Comparison of ENCODE assay signal across 8 cellular contexts in the genomic region with DNA sequence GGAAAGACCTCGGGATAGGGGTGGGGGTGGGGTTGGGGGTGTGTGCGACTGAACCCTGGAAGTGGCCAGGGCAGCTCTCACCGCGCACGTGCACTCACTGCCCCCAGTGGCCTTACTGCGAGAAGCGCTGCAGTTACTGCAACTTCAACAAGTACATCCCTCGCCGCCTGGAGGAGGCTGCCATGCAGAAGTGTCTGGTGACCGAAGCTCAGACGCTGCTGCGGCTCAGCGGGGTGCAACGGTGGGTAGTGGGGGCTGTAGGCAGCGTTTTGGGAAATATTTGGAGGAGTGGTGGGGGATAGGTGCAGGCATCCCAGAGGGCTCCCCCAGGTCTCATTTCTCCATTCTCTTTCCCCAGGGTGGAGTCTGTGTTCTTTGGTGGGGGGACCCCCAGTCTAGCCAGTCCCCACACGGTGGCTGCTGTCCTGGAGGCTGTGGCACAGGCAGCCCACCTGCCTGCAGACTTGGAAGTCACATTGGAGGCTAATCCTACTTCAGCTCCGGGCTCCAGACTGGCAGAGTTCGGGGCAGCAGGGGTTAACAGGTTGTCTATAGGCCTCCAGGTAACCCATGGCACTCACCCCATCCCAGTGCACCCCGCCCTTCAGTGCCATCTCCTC. TPM values are rescaled to one million over a fixed set of nuclear protein-coding genes. Genes with fewer than 3 reads are reported as not detected.
A peak's percentile ranks its signal among the peaks of the same experiment; 100 is the strongest.
DNase-seq lines count a peak whose midpoint lies in the region; ATAC-seq and TF ChIP-seq lines count a peak whose summit lies in the region.

No MANE protein-coding gene starts in this region.

- 19% methylated on average over 19 of the region's 19 CpGs for WGBS in ectodermal cell, 2 experiments

- peak; percentile 41 for ATAC-seq in HG03378 (IDR thresholded peaks at IDR 0.05; ENCODE audit: unreplicated experiment)
- no peak for ATAC-seq in HG03342 (IDR thresholded peaks at IDR 0.05; ENCODE audit: unreplicated experiment)

- H3K4me3 Mint-ChIP-seq in Caco-2 (ENCODE audit: unreplicated experiment) = peak overlapping the region; percentile 78
- H3K4me3 Mint-ChIP-seq in activated CD4-positive, alpha-beta memory T cell treated with anti-CD3 and anti-CD28 coated beads, Interleukin-2, amount 10 ng/mL, durations not matched to agents 7 days and 5 days = peak overlapping the region; percentile 82

- no peaks in the 10 kb centered on the region for H3K9me3 Mint-ChIP-seq in Caco-2 (ENCODE audit: unreplicated experiment)
- H3K9me3 Mint-ChIP-seq in activated CD4-positive, alpha-beta memory T cell treated with anti-CD3 and anti-CD28 coated beads, Interleukin-2, amount 10 ng/mL, durations not matched to agents 7 days and 5 days = no peaks in the 10 kb centered on the region

- H3K4me1 ChIP-seq in Caco-2 = peaks cover 22% of the 10 kb centered on the region
- no peaks in the 10 kb centered on the region for H3K4me1 ChIP-seq in ectodermal cell (ENCODE audit: control insufficient read depth, insufficient read depth, low read length)

- H3K27ac ChIP-seq in ectodermal cell (ENCODE audit: insufficient read depth, low read depth, low read length, poor library complexity, severe bottlenecking) = no peak overlapping the region

- peaks cover 46% of the 10 kb centered on the region for H3K36me3 Mint-ChIP-seq in Caco-2 (ENCODE audit: insufficient read depth, unreplicated experiment)
- H3K36me3 Mint-ChIP-seq in activated CD4-positive, alpha-beta memory T cell treated with anti-CD3 and anti-CD28 coated beads, Interleukin-2, amount 10 ng/mL, durations not matched to agents 7 days and 5 days (ENCODE audit: low read depth) = peaks cover 4% of the 10 kb centered on the region

- H3K36me3 ChIP-seq in Caco-2 (ENCODE audit: control insufficient read depth, insufficient read depth, low read length) (peaks cover 12% of the 10 kb centered on the region), ectodermal cell (ENCODE audit: control insufficient read depth, insufficient read depth, low read length) (no peaks in the 10 kb centered on the region)

- peaks cover 50% of the 10 kb centered on the region for H3K4me1 Mint-ChIP-seq in Caco-2 (ENCODE audit: low read depth, unreplicated experiment)
- peaks cover 25% of the 10 kb centered on the region for H3K4me1 Mint-ChIP-seq in activated CD4-positive, alpha-beta memory T cell treated with anti-CD3 and anti-CD28 coated beads, Interleukin-2, amount 10 ng/mL, durations not matched to agents 7 days and 5 days

- DNase-seq in Caco-2 = peak; percentile 96 to 97
- peak; percentile 29 for DNase-seq in NCI-H748 treated with DMSO at 0.1 percent for 48 hours (lab: John Stamatoyannopoulos, UW)
- peak; percentile 71 for DNase-seq in activated CD4-positive, alpha-beta memory T cell treated with anti-CD3 and anti-CD28 coated beads, Interleukin-2, amount 10 ng/mL, durations not matched to agents 7 days and 5 days
- peak; percentile 80 to 85 for DNase-seq in lung microvascular endothelial cell (ENCODE audit: low read depth in 2 of 2)
- peak; percentile 36 for DNase-seq in stimulated activated CD8-positive, alpha-beta memory T cell treated with anti-CD3 and anti-CD28 coated beads, Interleukin-12 subunit alpha, Interleukin-12 subunit beta, amount 100 ng/mL, for 24 hours (ENCODE audit: extremely low read depth)

- POLR2A ChIA-PET in Caco-2 (lab: Charles Lee) = interaction anchor here (0.5 to 1.4 kb wide), 14 partner anchors 22 to 240 kb away, joined by 3 to 17 read pairs (median 4); partner anchors contain the start of genes EPN3, LRRC59 and LUC7L3
- POLR2A ChIA-PET in activated CD4-positive, alpha-beta memory T cell treated with anti-CD3 and anti-CD28 coated beads, Interleukin-2, amount 10 ng/mL, durations not matched to agents 7 days and 5 days (lab: Charles Lee) = interaction anchor here (0.8 to 2.4 kb wide), 9 partner anchors 13 to 240 kb away, joined by 3 to 10 read pairs (median 5); partner anchors contain the start of genes ACSF2, LRRC59 and LUC7L3

- no TSS peak for BruUV-seq in Caco-2 (replicated peaks; lab: Mats Ljungman, UMichigan)

- peak; percentile 94 to 99 for TF ChIP-seq CTCF in Caco-2 (IDR thresholded peaks at IDR 0.05; ENCODE audit: insufficient read depth in 1 of 2, low read depth in 1 of 2, low read length in 1 of 2, severe bottlenecking in 1 of 2, unreplicated experiment in 1 of 2)

- peak overlapping the region; percentile 70 for H3K4me3 ChIP-seq in Caco-2 (ENCODE audit: low read depth, low read length)
- H3K4me3 ChIP-seq in ectodermal cell (ENCODE audit: insufficient read depth, low read depth, low read length) = peak overlapping the region; percentile 73

- intact Hi-C loops in Caco-2 (cut with micrococcal nuclease; ENCODE audit: unreplicated experiment) = loop anchor here (1.0 to 5.0 kb wide), 8 partner anchors 29 to 478 kb away; partner anchors contain the start of genes ANKRD40, LRRC59 and MYCBPAP

- CTCF ChIA-PET in Caco-2 (lab: Charles Lee) = interaction anchor here (0.5 to 2.4 kb wide), 52 partner anchors 12 to 413 kb away, joined by 3 to 67 read pairs (median 4); partner anchors contain the start of genes ACSF2, CACNA1G, EPN3 and LRRC59
- CTCF ChIA-PET in activated CD4-positive, alpha-beta memory T cell treated with anti-CD3 and anti-CD28 coated beads, Interleukin-2, amount 10 ng/mL, durations not matched to agents 7 days and 5 days (lab: Charles Lee) = interaction anchor here (0.6 to 2.1 kb wide), 30 partner anchors 10 to 637 kb away, joined by 3 to 24 read pairs (median 4); partner anchors contain the start of genes CACNA1G and LRRC59

- no peaks in the 10 kb centered on the region for H3K27me3 Mint-ChIP-seq in Caco-2 (ENCODE audit: insufficient read depth, unreplicated experiment)
- peaks cover 3% of the 10 kb centered on the region for H3K27me3 Mint-ChIP-seq in activated CD4-positive, alpha-beta memory T cell treated with anti-CD3 and anti-CD28 coated beads, Interleukin-2, amount 10 ng/mL, durations not matched to agents 7 days and 5 days

- H3K27me3 ChIP-seq in Caco-2 (replicated peaks; ENCODE audit: control insufficient read depth, insufficient read depth, low read length) (no peaks in the 10 kb centered on the region), ectodermal cell (ENCODE audit: control insufficient read depth, insufficient read depth, low read length, poor library complexity, severe bottlenecking) (peaks cover 21% of the 10 kb centered on the region)

- H3K27ac Mint-ChIP-seq in Caco-2 (ENCODE audit: unreplicated experiment) = peak overlapping the region; percentile 55
- peak overlapping the region; percentile 68 for H3K27ac Mint-ChIP-seq in activated CD4-positive, alpha-beta memory T cell treated with anti-CD3 and anti-CD28 coated beads, Interleukin-2, amount 10 ng/mL, durations not matched to agents 7 days and 5 days

- H3K9me3 ChIP-seq in Caco-2 = no peaks in the 10 kb centered on the region
- no peaks in the 10 kb centered on the region for H3K9me3 ChIP-seq in ectodermal cell (ENCODE audit: control insufficient read depth, low read length)

RNA-seq across cellular contexts. Expression of gene RSAD1, which starts 1.0 kb away (rescaled TPM):
- 85.3 and 93.9 TPM in 2 replicates for total RNA-seq in Caco-2 (2022)
- 10 to 100 TPM; 24.5 to 28.4 TPM for total RNA-seq in activated CD4-positive, alpha-beta memory T cell treated with anti-CD3 and anti-CD28 coated beads, Interleukin-2, amount 10 ng/mL, durations not matched to agents 7 days and 5 days
- polyA plus RNA-seq in ectodermal cell (2013, experiment 1 of 4) = 20.8 TPM
- polyA plus RNA-seq in ectodermal cell (2013, experiment 2 of 4) = 17.6 TPM
- polyA plus RNA-seq in ectodermal cell (2013, experiment 3 of 4) = 17.8 TPM
- 18.2 TPM for polyA plus RNA-seq in ectodermal cell (2013, experiment 4 of 4)
- 10.9 and 14.5 TPM in 2 replicates for total RNA-seq in lung microvascular endothelial cell

RNA-seq across cellular contexts. Expression of gene CHAD, which starts 11.0 kb away (rescaled TPM):
- total RNA-seq in Caco-2 (2022) = not detected in 2 replicates
- not detected for total RNA-seq in activated CD4-positive, alpha-beta memory T cell treated with anti-CD3 and anti-CD28 coated beads, Interleukin-2, amount 10 ng/mL, durations not matched to agents 7 days and 5 days
- not detected for polyA plus RNA-seq in ectodermal cell (2013, experiment 1 of 4)
- not detected for polyA plus RNA-seq in ectodermal cell (2013, experiment 2 of 4)
- polyA plus RNA-seq in ectodermal cell (2013, experiment 3 of 4) = not detected
- polyA plus RNA-seq in ectodermal cell (2013, experiment 4 of 4) = not detected
- under 0.01 TPM in 1 of 2 replicates, not detected in the other for total RNA-seq in lung microvascular endothelial cell

RNA-seq across cellular contexts. Expression of gene MYCBPAP, which starts 28.6 kb away (rescaled TPM):
- total RNA-seq in Caco-2 (2022) = 1.3 and 2.7 TPM in 2 replicates
- 10 to 100 TPM; 13.4 to 15.2 TPM for total RNA-seq in activated CD4-positive, alpha-beta memory T cell treated with anti-CD3 and anti-CD28 coated beads, Interleukin-2, amount 10 ng/mL, durations not matched to agents 7 days and 5 days
- polyA plus RNA-seq in ectodermal cell (2013, experiment 1 of 4) = 5.0 TPM
- 2.6 TPM for polyA plus RNA-seq in ectodermal cell (2013, experiment 2 of 4)
- 2.8 TPM for polyA plus RNA-seq in ectodermal cell (2013, experiment 3 of 4)
- 2.7 TPM for polyA plus RNA-seq in ectodermal cell (2013, experiment 4 of 4)
- total RNA-seq in lung microvascular endothelial cell = under 0.01 and 0.20 TPM in 2 replicates

RNA-seq across cellular contexts. Expression of gene EPN3, which starts 52.9 kb away (rescaled TPM):
- total RNA-seq in Caco-2 (2022) = 49.4 and 53.2 TPM in 2 replicates
- total RNA-seq in activated CD4-positive, alpha-beta memory T cell treated with anti-CD3 and anti-CD28 coated beads, Interleukin-2, amount 10 ng/mL, durations not matched to agents 7 days and 5 days = not detected
- not detected for polyA plus RNA-seq in ectodermal cell (2013, experiment 1 of 4)
- polyA plus RNA-seq in ectodermal cell (2013, experiment 2 of 4) = 0.12 TPM
- not detected for polyA plus RNA-seq in ectodermal cell (2013, experiment 3 of 4)
- 0.16 TPM for polyA plus RNA-seq in ectodermal cell (2013, experiment 4 of 4)
- total RNA-seq in lung microvascular endothelial cell = 0.22 TPM in 1 of 2 replicates, not detected in the other

RNA-seq across cellular contexts. Expression of gene ACSF2, which starts 53.6 kb away (rescaled TPM):
- total RNA-seq in Caco-2 (2022) = 135 and 161 TPM in 2 replicates
- 10 to 100 TPM; 28.7 to 30.7 TPM for total RNA-seq in activated CD4-positive, alpha-beta memory T cell treated with anti-CD3 and anti-CD28 coated beads, Interleukin-2, amount 10 ng/mL, durations not matched to agents 7 days and 5 days
- 17.6 TPM for polyA plus RNA-seq in ectodermal cell (2013, experiment 1 of 4)
- polyA plus RNA-seq in ectodermal cell (2013, experiment 2 of 4) = 15.0 TPM
- 14.9 TPM for polyA plus RNA-seq in ectodermal cell (2013, experiment 3 of 4)
- 21.0 TPM for polyA plus RNA-seq in ectodermal cell (2013, experiment 4 of 4)
- 4.6 and 5.0 TPM in 2 replicates for total RNA-seq in lung microvascular endothelial cell

Comparison
In these comparisons a context has a peak if more than half of its experiments do, and no peak if none do; other contexts are left out.
1. DNase-seq: peak in every context shown above with its lines; median percentile 96 in Caco-2; 82 in lung microvascular endothelial cell; 71 in activated CD4-positive, alpha-beta memory T cell treated with anti-CD3 and anti-CD28 coated beads, Interleukin-2, amount 10 ng/mL, durations not matched to agents 7 days and 5 days; 36 in stimulated activated CD8-positive, alpha-beta memory T cell treated with anti-CD3 and anti-CD28 coated beads, Interleukin-12 subunit alpha, Interleukin-12 subunit beta, amount 100 ng/mL, for 24 hours; 29 in NCI-H748 treated with DMSO at 0.1 percent for 48 hours.